Comparison of ENCODE assay signal across 8 cellular contexts in the genomic region with DNA sequence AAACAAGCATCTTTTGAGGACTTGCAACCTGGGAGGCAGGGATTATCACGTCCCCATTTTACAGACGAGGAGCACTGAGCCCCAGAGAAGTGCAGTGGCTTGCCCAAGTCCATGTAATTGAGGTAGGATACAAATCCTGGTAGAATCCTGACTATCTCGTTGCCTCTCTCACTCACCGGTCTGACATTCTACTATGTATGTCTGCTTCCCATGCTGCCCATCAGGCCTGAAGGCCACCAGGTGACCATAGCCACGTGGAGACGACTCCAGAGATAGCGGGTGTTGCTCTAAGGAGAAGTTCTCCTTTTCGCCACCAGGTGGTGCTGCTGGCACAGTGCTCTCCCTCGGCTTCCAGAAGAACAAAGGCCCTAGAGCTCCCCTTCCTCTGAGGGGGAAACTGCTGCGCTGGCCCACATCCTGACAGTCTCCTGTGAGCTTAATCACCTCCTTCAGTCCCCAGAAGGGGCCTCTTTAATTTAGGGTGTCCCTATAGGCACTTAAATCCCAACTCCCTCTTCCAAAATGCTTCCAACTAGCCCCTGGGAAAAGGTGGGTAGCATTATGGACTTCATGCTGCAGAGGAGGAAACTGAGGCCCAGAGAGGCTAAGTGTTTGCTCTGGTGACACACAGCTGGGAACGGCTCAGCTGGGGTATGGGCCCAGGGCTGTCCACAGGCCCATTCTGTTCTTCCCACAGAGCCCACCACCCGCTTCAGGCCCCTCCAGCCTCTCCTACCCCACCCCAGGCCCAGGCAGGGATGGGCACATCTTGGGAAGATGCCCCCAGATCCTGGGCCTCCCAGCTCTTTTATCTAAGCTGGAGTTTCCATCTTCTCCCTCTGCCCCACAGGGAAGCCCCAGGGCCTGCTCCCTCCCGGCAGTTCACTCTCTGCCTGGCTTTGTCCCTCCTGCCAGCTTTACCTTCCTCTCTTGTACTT. TPM values are rescaled to one million over a fixed set of nuclear protein-coding genes. Genes with fewer than 3 reads are reported as not detected.
DNase-seq lines count a peak whose midpoint lies in the region; TF ChIP-seq lines count a peak whose summit lies in the region.

No MANE protein-coding gene starts in this region.

- H3K27me3 Mint-ChIP-seq in endothelial cell (ENCODE audit: unreplicated experiment), result peaks cover 7% of the 10 kb centered on the region

- TF ChIP-seq CTCF in AG10803 (conservative IDR thresholded peaks at IDR 0.05; ENCODE audit: low read length) (peak; percentile 93), endothelial cell (IDR thresholded peaks at IDR 0.05; ENCODE audit: unreplicated experiment) (peak; percentile 96)

- no peak overlapping the region for H3K4me3 Mint-ChIP-seq in endothelial cell (ENCODE audit: unreplicated experiment)

- peak overlapping the region; percentile 15 for H3K27ac Mint-ChIP-seq in endothelial cell (ENCODE audit: unreplicated experiment)

- H3K9me3 Mint-ChIP-seq in endothelial cell (ENCODE audit: unreplicated experiment), result no peaks in the 10 kb centered on the region

- H3K4me1 Mint-ChIP-seq in endothelial cell (ENCODE audit: unreplicated experiment), result peaks cover 35% of the 10 kb centered on the region

- no peaks in the 10 kb centered on the region for H3K36me3 Mint-ChIP-seq in endothelial cell (ENCODE audit: low read depth, unreplicated experiment)

- H3K4me3 ChIP-seq in AG10803 (ENCODE audit: low read length), result no peak overlapping the region

- DNase-seq in AG10803 (ENCODE audit: low read depth) (peak; percentile 66), GM19238 (ENCODE audit: insufficient read length, low spot score) (peak; percentile 95), HS-27A (ENCODE audit: low read depth) (peak; percentile 24), NOMO-1 (lab: John Stamatoyannopoulos, UW; ENCODE audit: unreplicated experiment in 2 of 2) (peak; percentile 58 to 82), endothelial cell (ENCODE audit: low spot score) (peak; percentile 92), middle frontal gyrus (ENCODE audit: extremely low spot score, low spot score) (peak; percentile 56)
- peak; percentile 94 for DNase-seq in activated CD8-positive, alpha-beta memory T cell treated with anti-CD3 and anti-CD28 coated beads for 24 hours
- peak; percentile 78 for DNase-seq in stimulated activated CD8-positive, alpha-beta memory T cell treated with anti-CD3 and anti-CD28 coated beads, Interleukin-4, amount 100 ng/mL, for 24 hours (ENCODE audit: low read depth)

RNA-seq across cellular contexts. Expression of a gene that starts 6.4 kb away (rescaled TPM):
- total RNA-seq in endothelial cell (ENCODE audit: unreplicated experiment), result not detected

RNA-seq across cellular contexts. Expression of a gene that starts 9.8 kb away (rescaled TPM):
- not detected for total RNA-seq in endothelial cell (ENCODE audit: unreplicated experiment)

RNA-seq across cellular contexts. Expression of a gene that starts 18.7 kb away (rescaled TPM):
- total RNA-seq in endothelial cell (ENCODE audit: unreplicated experiment), result 1.4 TPM

RNA-seq across cellular contexts. Expression of a gene that starts 32.9 kb away (rescaled TPM):
- 21.8 TPM for total RNA-seq in endothelial cell (ENCODE audit: unreplicated experiment)

RNA-seq across cellular contexts. Expression of a gene that starts 35.8 kb away (rescaled TPM):
- 33.1 TPM for total RNA-seq in endothelial cell (ENCODE audit: unreplicated experiment)

Comparison
In these comparisons a context has a peak if more than half of its experiments do, and no peak if none do; other contexts are left out.
1. DNase-seq: peak in every context shown above with its lines; median percentile 95 in GM19238; 94 in activated CD8-positive, alpha-beta memory T cell treated with anti-CD3 and anti-CD28 coated beads for 24 hours; 92 in endothelial cell; 78 in stimulated activated CD8-positive, alpha-beta memory T cell treated with anti-CD3 and anti-CD28 coated beads, Interleukin-4, amount 100 ng/mL, for 24 hours; 70 in NOMO-1; 66 in AG10803; 56 in middle frontal gyrus; 24 in HS-27A.